In the genomic region with DNA sequence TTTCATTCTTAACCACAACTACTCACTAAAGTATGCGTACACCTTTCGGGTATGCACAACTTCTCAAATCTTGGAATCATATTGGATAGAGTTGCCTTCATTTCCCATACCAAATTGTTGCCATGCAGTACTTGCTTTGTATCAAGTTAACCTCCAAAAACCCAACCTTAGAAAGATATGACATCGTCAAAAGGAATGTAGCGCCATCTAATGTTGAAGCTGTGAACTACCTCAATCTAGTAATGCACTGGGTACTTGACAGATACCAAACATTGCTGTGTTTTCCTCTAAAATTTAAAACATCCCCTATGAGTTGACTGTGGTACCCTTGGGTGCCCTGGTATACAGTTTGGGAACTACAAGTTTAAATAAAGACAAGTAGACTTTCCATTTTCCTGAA, we compare ENCODE assay signal across 11 cellular contexts.
A peak's percentile ranks its signal among the peaks of the same experiment; 100 is the strongest.
DNase-seq lines count a peak whose midpoint lies in the region; ATAC-seq and TF ChIP-seq lines count a peak whose summit lies in the region.
"Had no signal": no experiment of that assay in that cellular context is flagged by ENCODE, and none has a peak within 500 bp of the region (broad histone marks: within the 10 kb centered on the region; RNA-seq: fewer than 3 reads in every experiment).

No MANE protein-coding gene starts in this region.

- peak; percentile 60 for DNase-seq in DMS 273 (lab: John Stamatoyannopoulos, UW; ENCODE audit: unreplicated experiment)
- no peak for DNase-seq in DMS 273 treated with DMSO at 0.1 percent for 48 hours (lab: John Stamatoyannopoulos, UW)
- DNase-seq in Kasumi-1 (lab: John Stamatoyannopoulos, UW) = peak; percentile 39 to 58
- no peak for DNase-seq in adrenal gland
- no peak for DNase-seq in right lobe of liver
- DNase-seq in posterior cingulate gyrus = no peak
- no peak for DNase-seq in ovary
- no peak for DNase-seq in stimulated activated effector memory CD8-positive, alpha-beta T cell treated with anti-CD3 and anti-CD28 coated beads, Interleukin-12 subunit alpha, Interleukin-12 subunit beta, amount 100 ng/mL, for 72 hours (ENCODE audit: low spot score in 2 of 2)
- DNase-seq: effector memory CD8-positive, alpha-beta T cell; NCI-H2081 had no signal

- TF ChIP-seq CTCF in adrenal gland (IDR thresholded peaks at IDR 0.05) (peak in 4 of 6 experiments; percentile 33 to 37 (median 34)), right lobe of liver (IDR thresholded peaks at IDR 0.05) (peak; percentile 28 to 51 (median 42)), ovary (IDR thresholded peaks at IDR 0.05) (no peak)

- H3K27me3 ChIP-seq in adrenal gland (no peaks in the 10 kb centered on the region), right lobe of liver (no peaks in the 10 kb centered on the region), ovary (no peaks in the 10 kb centered on the region)

- peak; percentile 43 to 59 (median 48) for ATAC-seq in right lobe of liver
- no peak for ATAC-seq in stimulated activated effector memory CD8-positive, alpha-beta T cell treated with anti-CD3 and anti-CD28 coated beads, Interleukin-12 subunit alpha, Interleukin-12 subunit beta, amount 100 ng/mL, for 72 hours
- ATAC-seq: effector memory CD8-positive, alpha-beta T cell had no signal

- no peaks in the 10 kb centered on the region for H3K9me3 ChIP-seq in adrenal gland (replicated peaks in 1 of 3)
- no peaks in the 10 kb centered on the region for H3K9me3 ChIP-seq in right lobe of liver
- H3K9me3 ChIP-seq in ovary = no peaks in the 10 kb centered on the region

- intact Hi-C loops in adrenal gland (cut with DNase I) (no loop called here), right lobe of liver (cut with DNase I) (no loop called here), posterior cingulate gyrus (cut with DNase I) (no loop called here), ovary (cut with DNase I) (no loop called here)

- no peaks in the 10 kb centered on the region for H3K36me3 ChIP-seq in adrenal gland (replicated peaks in 1 of 2)
- H3K36me3 ChIP-seq in right lobe of liver = no peaks in the 10 kb centered on the region
- no peaks in the 10 kb centered on the region for H3K36me3 ChIP-seq in ovary

- no peak overlapping the region for H3K4me3 Mint-ChIP-seq in stimulated activated effector memory CD8-positive, alpha-beta T cell treated with anti-CD3 and anti-CD28 coated beads, Interleukin-12 subunit alpha, Interleukin-12 subunit beta, amount 100 ng/mL, for 72 hours
- H3K4me3 Mint-ChIP-seq: effector memory CD8-positive, alpha-beta T cell; nephron had no signal

- peaks cover 0 to 8% of the 10 kb centered on the region in 2 donors for H3K4me1 ChIP-seq in adrenal gland (replicated peaks in 1 of 2)
- H3K4me1 ChIP-seq in right lobe of liver = no peaks in the 10 kb centered on the region
- H3K4me1 ChIP-seq in ovary (ENCODE audit: insufficient read depth) = no peaks in the 10 kb centered on the region

- H3K36me3 Mint-ChIP-seq in stimulated activated effector memory CD8-positive, alpha-beta T cell treated with anti-CD3 and anti-CD28 coated beads, Interleukin-12 subunit alpha, Interleukin-12 subunit beta, amount 100 ng/mL, for 72 hours = no peaks in the 10 kb centered on the region

- TF ChIP-seq POLR2A in adrenal gland (IDR thresholded peaks at IDR 0.05) (no peak), right lobe of liver (IDR thresholded peaks at IDR 0.05) (no peak), ovary (IDR thresholded peaks at IDR 0.05) (no peak)

- H3K4me1 Mint-ChIP-seq in stimulated activated effector memory CD8-positive, alpha-beta T cell treated with anti-CD3 and anti-CD28 coated beads, Interleukin-12 subunit alpha, Interleukin-12 subunit beta, amount 100 ng/mL, for 72 hours = peaks cover 6% of the 10 kb centered on the region

- TF ChIP-seq EP300 in ovary (IDR thresholded peaks at IDR 0.05) = no peak

- no peaks in the 10 kb centered on the region for H3K9me3 Mint-ChIP-seq in stimulated activated effector memory CD8-positive, alpha-beta T cell treated with anti-CD3 and anti-CD28 coated beads, Interleukin-12 subunit alpha, Interleukin-12 subunit beta, amount 100 ng/mL, for 72 hours
- H3K9me3 Mint-ChIP-seq: effector memory CD8-positive, alpha-beta T cell; nephron had no signal

- H3K27ac ChIP-seq in adrenal gland = no peak overlapping the region
- no peak overlapping the region for H3K27ac ChIP-seq in right lobe of liver
- H3K27ac ChIP-seq in ovary = no peak overlapping the region

- H3K4me3 ChIP-seq in adrenal gland (no peak overlapping the region), right lobe of liver (no peak overlapping the region), ovary (no peak overlapping the region)

- H3K27ac Mint-ChIP-seq in stimulated activated effector memory CD8-positive, alpha-beta T cell treated with anti-CD3 and anti-CD28 coated beads, Interleukin-12 subunit alpha, Interleukin-12 subunit beta, amount 100 ng/mL, for 72 hours = no peak overlapping the region
- H3K27ac Mint-ChIP-seq: effector memory CD8-positive, alpha-beta T cell; nephron had no signal

- WGBS in adrenal gland, 4 donors = 87 to 97% (median 97%) methylated on average over 4 of the region's 4 CpGs
- 91% methylated on average over 4 of the region's 4 CpGs for WGBS in right lobe of liver (ENCODE audit: insufficient coverage, low coverage, low lambda C conversion rate, missing lambda C conversion rate)
- 94 to 97% (median 95%) methylated on average over 4 of the region's 4 CpGs for whole genome bisulfite sequencing in ovary, 3 donors

Comparison
In these comparisons a context has a peak if more than half of its experiments do, and no peak if none do; other contexts are left out.
1. DNase-seq: peak in DMS 273 (single experiment) and Kasumi-1 (2 of 2); none in DMS 273 treated with DMSO at 0.1 percent for 48 hours (single experiment), adrenal gland (0 of 7), right lobe of liver (0 of 3), posterior cingulate gyrus (0 of 10), ovary (0 of 5) and stimulated activated effector memory CD8-positive, alpha-beta T cell treated with anti-CD3 and anti-CD28 coated beads, Interleukin-12 subunit alpha, Interleukin-12 subunit beta, amount 100 ng/mL, for 72 hours (0 of 2).
2. CTCF ChIP-seq: peak in adrenal gland (4 of 6) and right lobe of liver (4 of 4); none in ovary (0 of 3).